Comparison of ENCODE assay signal across 6 cellular contexts in the genomic region with DNA sequence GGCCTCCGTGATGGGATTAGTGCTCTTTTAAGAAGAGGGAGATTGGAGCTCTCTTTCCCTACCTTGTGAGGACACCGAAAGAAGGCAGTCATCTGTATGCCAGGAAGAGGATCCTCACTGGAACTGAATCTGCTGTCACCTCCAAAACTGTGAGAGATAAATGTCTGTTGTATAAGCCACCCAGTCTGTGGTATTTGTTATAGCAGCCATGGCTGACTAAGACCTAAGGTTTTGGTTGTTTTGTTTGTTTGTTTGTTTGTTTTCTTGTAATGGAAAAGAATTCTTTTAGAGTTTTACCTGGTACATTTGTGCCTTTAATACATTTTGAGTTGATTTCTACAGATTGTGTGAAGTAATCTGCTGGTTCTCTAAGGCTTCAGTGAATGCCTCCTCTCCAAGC.
"Had no signal": no experiment of that assay in that cellular context is flagged by ENCODE, and none has a peak within 500 bp of the region (broad histone marks: within the 10 kb centered on the region; RNA-seq: fewer than 3 reads in every experiment).

No MANE protein-coding gene starts in this region.

- H3K4me3 Mint-ChIP-seq: IgD-negative memory B cell had no signal

- H3K27ac ChIP-seq: HL-60 had no signal

- FAIRE-seq: HTR-8/SVneo had no signal

- H3K27ac Mint-ChIP-seq: IgD-negative memory B cell had no signal

- DNase-seq: IMR-90, KBM-7, KG1 had no signal
